In genomic region chr11:16853859-16854258, GRCh38 we compare ENCODE assay signal across 23 cellular contexts.
"Had no signal": no experiment of that assay in that cellular context is flagged by ENCODE, and none has a peak within 500 bp of the region (broad histone marks: within the 10 kb centered on the region; RNA-seq: fewer than 3 reads in every experiment).

No MANE protein-coding gene starts in this region.

- H3K27me3 ChIP-seq: hepatocyte, stomach, suprapubic skin, transverse colon, uterus had no signal

- DNase-seq: activated T-cell treated with anti-CD3 and anti-CD28 coated beads, Interleukin-2, amount 50 U/mL, for 1 hour; aorta; dorsolateral prefrontal cortex; immature natural killer cell; kidney glomerular epithelial cell; occipital lobe; stimulated activated CD4-positive, alpha-beta T cell treated with anti-CD3 and anti-CD28 coated beads, Interleukin-15, amount 100 ng/mL, for 24 hours; stomach; SW 1271; T-helper 17 cell; transverse colon; uterus had no signal

- H3K36me3 ChIP-seq: uterus had no signal

- ATAC-seq: activated naive CD4-positive, alpha-beta T cell treated with anti-CD3 and anti-CD28 coated beads, Interleukin-2, amount 50 U/mL, for 72 hours; sciatic nerve; stimulated activated memory B cell treated with anti-CD40 and anti-IgM and Interleukin-4, amounts not matched to agents 10 μg/mL and 1 μg/mL and 100 μg/mL, for 72 hours; T-helper 17 cell; WTC11 had no signal

- H3K27me3 Mint-ChIP-seq: brain; stimulated activated memory B cell treated with anti-CD40 and anti-IgM and Interleukin-4, amounts not matched to agents 10 μg/mL and 1 μg/mL and 100 μg/mL, for 72 hours; T-helper 17 cell had no signal

- H3K9me3 Mint-ChIP-seq: activated naive CD4-positive, alpha-beta T cell treated with anti-CD3 and anti-CD28 coated beads, Interleukin-2, amount 50 U/mL, for 72 hours; brain; central memory CD8-positive, alpha-beta T cell; immature natural killer cell; stimulated activated memory B cell treated with anti-CD40 and anti-IgM and Interleukin-4, amounts not matched to agents 10 μg/mL and 1 μg/mL and 100 μg/mL, for 72 hours; WTC11 had no signal

- H3K36me3 Mint-ChIP-seq: activated naive CD4-positive, alpha-beta T cell treated with anti-CD3 and anti-CD28 coated beads, Interleukin-2, amount 50 U/mL, for 72 hours; immature natural killer cell; WTC11 had no signal

- H3K4me1 Mint-ChIP-seq: central memory CD8-positive, alpha-beta T cell; immature natural killer cell; stimulated activated memory B cell treated with anti-CD40 and anti-IgM and Interleukin-4, amounts not matched to agents 10 μg/mL and 1 μg/mL and 100 μg/mL, for 72 hours; T-helper 17 cell; WTC11 had no signal

- H3K4me3 ChIP-seq: dorsolateral prefrontal cortex, hepatocyte, smooth muscle cell, stomach, suprapubic skin, transverse colon, uterus had no signal

- FAIRE-seq: colon had no signal

- H3K4me1 ChIP-seq: stomach, suprapubic skin, transverse colon, uterus had no signal

- H3K27ac Mint-ChIP-seq: brain; immature natural killer cell; stimulated activated memory B cell treated with anti-CD40 and anti-IgM and Interleukin-4, amounts not matched to agents 10 μg/mL and 1 μg/mL and 100 μg/mL, for 72 hours; T-helper 17 cell; WTC11 had no signal

- H3K4me3 Mint-ChIP-seq: brain; central memory CD8-positive, alpha-beta T cell; immature natural killer cell; stimulated activated memory B cell treated with anti-CD40 and anti-IgM and Interleukin-4, amounts not matched to agents 10 μg/mL and 1 μg/mL and 100 μg/mL, for 72 hours; T-helper 17 cell; WTC11 had no signal

- H3K4me2 ChIP-seq: hepatocyte, smooth muscle cell had no signal

- H3K27ac ChIP-seq: dorsolateral prefrontal cortex, epithelial cell of prostate, hepatocyte, stomach, suprapubic skin, transverse colon, uterus had no signal
